In the genomic region with DNA sequence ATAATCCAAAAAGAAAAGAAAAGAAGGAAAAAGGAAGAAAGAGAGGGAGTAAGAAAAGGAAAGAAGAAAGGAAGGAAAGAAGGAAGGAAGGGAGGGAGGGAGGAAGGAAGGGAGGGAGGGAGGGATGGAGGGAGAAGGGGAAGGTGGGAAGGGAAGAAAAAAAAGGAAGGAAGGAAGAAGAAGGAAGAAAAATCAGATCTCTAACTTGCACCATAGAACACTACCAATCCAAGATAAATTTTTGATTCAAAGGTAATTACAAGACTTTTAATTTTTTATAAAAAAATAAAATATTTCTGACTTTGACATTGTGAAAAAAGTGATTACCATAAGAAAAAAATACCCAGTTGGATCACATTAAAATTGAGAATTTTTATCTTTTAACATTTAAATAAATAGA, we compare ENCODE assay signal across 31 cellular contexts.
"Had no signal": no experiment of that assay in that cellular context is flagged by ENCODE, and none has a peak within 500 bp of the region (broad histone marks: within the 10 kb centered on the region; RNA-seq: fewer than 3 reads in every experiment).

No MANE protein-coding gene starts in this region.

- DNase-seq: Karpas-422, Kasumi-1, KG1, MG63, MM.1S, MV-4-11, NCI-H1048, NCI-H1092, NCI-H1092 treated with DMSO at 0.1 percent for 48 hours, NCI-H1105, NCI-H1105 treated with DMSO at 0.1 percent for 48 hours, NCI-H1417 treated with DMSO at 0.1 percent for 48 hours, NCI-H1436, NCI-H1436 treated with DMSO at 0.1 percent for 48 hours, NCI-H1694, NCI-H1694 treated with DMSO at 0.1 percent for 48 hours, NCI-H187, NCI-H187 treated with DMSO at 0.1 percent for 48 hours, NCI-H1930, NCI-H2081, NCI-H2081 treated with DMSO at 0.1 percent for 48 hours, NCI-H2107, NCI-H2171, NCI-H2171 treated with DMSO at 0.1 percent for 48 hours, NCI-H2227 treated with DMSO at 0.1 percent for 48 hours, NCI-H226, NCI-H446, NCI-H446 treated with DMSO at 0.1 percent for 48 hours, NCI-H510A, NCI-H510A treated with DMSO at 0.1 percent for 48 hours, NCI-H524 had no signal

- H3K4me3 ChIP-seq: MG63 had no signal

- H3K27me3 ChIP-seq: MG63 had no signal

- H3K9me3 ChIP-seq: MG63 had no signal

- H3K36me3 ChIP-seq: MG63 had no signal
